In genomic region chr2:168184896-168185513, GRCh38 we compare ENCODE assay signal across 20 cellular contexts.
DNase-seq lines count a peak whose midpoint lies in the region; ATAC-seq and TF ChIP-seq lines count a peak whose summit lies in the region.
"Had no signal": no experiment of that assay in that cellular context is flagged by ENCODE, and none has a peak within 500 bp of the region (broad histone marks: within the 10 kb centered on the region; RNA-seq: fewer than 3 reads in every experiment).

No MANE protein-coding gene starts in this region.

- no peak overlapping the region for H2AFZ ChIP-seq in IMR-90 (replicated peaks; ENCODE audit: low read length, poor library complexity)
- H2AFZ ChIP-seq in neural progenitor cell (replicated peaks): no peak overlapping the region

- no TSS peak for BruUV-seq in IMR-90 (replicated peaks; lab: Mats Ljungman, UMichigan)

- no peak overlapping the region for H3K9ac ChIP-seq in IMR-90 (ENCODE audit: low read depth, low read length)
- H3K9ac ChIP-seq in colonic mucosa (ENCODE audit: low read depth in 2 of 2, low read length in 2 of 2): no peak overlapping the region
- no peak overlapping the region for H3K9ac ChIP-seq in neural progenitor cell

- H3K4me2 ChIP-seq in IMR-90 (ENCODE audit: low read depth, low read length) (peak overlapping the region; percentile 52; the same call in 1 of the 2 replicates), neural progenitor cell (peak overlapping the region; percentile 71)

- no peak overlapping the region for H2BK20ac ChIP-seq in IMR-90 (ENCODE audit: low read depth, low read length)

- H3K18ac ChIP-seq in IMR-90 (ENCODE audit: low read depth, low read length): 0 out of 2 replicates have a peak overlapping the region, but pooled peaks have one; percentile 15

- TF ChIP-seq EP300 in gastroesophageal sphincter (IDR thresholded peaks at IDR 0.05): no peak

- no peaks in the 10 kb centered on the region for H3K9me3 Mint-ChIP-seq in neural progenitor cell
- H3K9me3 Mint-ChIP-seq in T-helper 2 cell treated with Interferon-gamma antibody and Interleukin-4, amounts not matched to agents 5 μg/mL and 100 μg/mL, for 36 hours: no peaks in the 10 kb centered on the region
- H3K9me3 Mint-ChIP-seq: activated B cell treated with CpG ODN at 0.5 μM for 24 hours; activated T-cell treated with anti-CD3 and anti-CD28 coated beads, Interleukin-2, amount 50 U/mL, for 4 hours; T-helper 1 cell treated with Interleukin-12 subunit alpha and Interleukin-12 subunit beta and Interleukin-4 antibody, amounts not matched to agents 30 μg/mL and 1 μg/mL, for 36 hours had no signal

- peaks cover 6% of the 10 kb centered on the region for H3K27me3 Mint-ChIP-seq in neural progenitor cell (ENCODE audit: insufficient read depth, low read depth)
- no peaks in the 10 kb centered on the region for H3K27me3 Mint-ChIP-seq in T-helper 2 cell treated with Interferon-gamma antibody and Interleukin-4, amounts not matched to agents 5 μg/mL and 100 μg/mL, for 36 hours (ENCODE audit: low read depth)
- H3K27me3 Mint-ChIP-seq: activated B cell treated with CpG ODN at 0.5 μM for 24 hours had no signal

- TF ChIP-seq RAD21 in IMR-90 (IDR thresholded peaks at IDR 0.05; ENCODE audit: low read length): no peak

- no peak overlapping the region for H3K14ac ChIP-seq in IMR-90 (replicated peaks; ENCODE audit: low read depth, low read length)

- H3K27me3 ChIP-seq in IMR-90 (ENCODE audit: control insufficient read depth, insufficient read depth, low read length): no peaks in the 10 kb centered on the region
- no peaks in the 10 kb centered on the region for H3K27me3 ChIP-seq in colonic mucosa
- no peaks in the 10 kb centered on the region for H3K27me3 ChIP-seq in neural progenitor cell
- H3K27me3 ChIP-seq in gastroesophageal sphincter: no peaks in the 10 kb centered on the region

- H4K20me1 ChIP-seq in IMR-90 (ENCODE audit: insufficient read depth, low read length): peaks cover 11% of the 10 kb centered on the region; the same call in 1 of the 2 replicates
- peaks cover 13% of the 10 kb centered on the region for H4K20me1 ChIP-seq in neural progenitor cell (ENCODE audit: low read depth)

- no peak overlapping the region for H4K8ac ChIP-seq in IMR-90 (ENCODE audit: low read depth in 2 of 2, low read length in 2 of 2)

- TF ChIP-seq POLR2A in IMR-90 (IDR thresholded peaks at IDR 0.05; ENCODE audit: low read depth, low read length) (no peak), gastroesophageal sphincter (IDR thresholded peaks at IDR 0.05) (no peak)

- H4K5ac ChIP-seq in IMR-90 (ENCODE audit: low read depth, low read length): no peak overlapping the region

- H3K27ac ChIP-seq in IMR-90 (ENCODE audit: insufficient read depth, low read length): no peak overlapping the region
- peak overlapping the region; percentile 52 for H3K27ac ChIP-seq in colonic mucosa
- no peak overlapping the region for H3K27ac ChIP-seq in neural progenitor cell
- H3K27ac ChIP-seq in gastroesophageal sphincter: no peak overlapping the region
- H3K27ac ChIP-seq: coronary artery, psoas muscle, thoracic aorta had no signal

- H3K9me3 ChIP-seq in IMR-90 (ENCODE audit: control insufficient read depth, insufficient read depth, low read length): no peaks in the 10 kb centered on the region
- no peaks in the 10 kb centered on the region for H3K9me3 ChIP-seq in colonic mucosa
- H3K9me3 ChIP-seq in neural progenitor cell (ENCODE audit: low read depth): no peaks in the 10 kb centered on the region
- no peaks in the 10 kb centered on the region for H3K9me3 ChIP-seq in gastroesophageal sphincter
- H3K9me3 ChIP-seq: psoas muscle, thoracic aorta had no signal

- peaks cover 27% of the 10 kb centered on the region for H3K9me1 ChIP-seq in IMR-90 (ENCODE audit: insufficient read depth, low read length)

- H3K36me3 Mint-ChIP-seq in neural progenitor cell: peaks cover 5% of the 10 kb centered on the region
- H3K36me3 Mint-ChIP-seq in T-helper 2 cell treated with Interferon-gamma antibody and Interleukin-4, amounts not matched to agents 5 μg/mL and 100 μg/mL, for 36 hours (ENCODE audit: low read depth): peaks cover 21% of the 10 kb centered on the region

- H2BK5ac ChIP-seq in IMR-90 (ENCODE audit: low read depth, low read length, poor library complexity, severe bottlenecking): peak overlapping the region; percentile 86

- DNase-seq in EL: peak; percentile 35
- no peak for DNase-seq in IMR-90
- DNase-seq in colonic mucosa: no peak
- no peak for DNase-seq in neural progenitor cell (ENCODE audit: low spot score)
- no peak for DNase-seq in T-helper 2 cell treated with Interferon-gamma antibody and Interleukin-4, amounts not matched to agents 5 μg/mL and 100 μg/mL, for 36 hours (ENCODE audit: low spot score)
- DNase-seq in NCI-H1105 treated with DMSO at 0.1 percent for 48 hours (lab: John Stamatoyannopoulos, UW): no peak
- DNase-seq in activated CD4-positive, alpha-beta T cell treated with anti-CD3 and anti-CD28 coated beads for 1 hour: no peak
- DNase-seq: activated B cell treated with CpG ODN at 0.5 μM for 24 hours; activated CD8-positive, alpha-beta T cell treated with anti-CD3 and anti-CD28 coated beads, Interleukin-2, amount 10 ng/mL, durations not matched to agents 7 days and 5 days; activated naive CD4-positive, alpha-beta T cell treated with anti-CD3 and anti-CD28 coated beads, Interleukin-2, amount 50 U/mL, for 16 hours; activated T-cell treated with anti-CD3 and anti-CD28 coated beads, Interleukin-2, amount 50 U/mL, for 4 hours; NCI-H187 treated with DMSO at 0.1 percent for 48 hours; NCI-H446; psoas muscle; SHP77; stimulated activated CD4-positive, alpha-beta T cell treated with anti-CD3 and anti-CD28 coated beads, Interleukin-12 subunit alpha, Interleukin-12 subunit beta, amount 100 ng/mL, for 4 hours had no signal

- peaks cover 44% of the 10 kb centered on the region for H3F3A ChIP-seq in neural progenitor cell (ENCODE audit: low read depth)

- no peak overlapping the region for H3K23ac ChIP-seq in IMR-90 (ENCODE audit: low read depth, low read length)

- CTCF ChIA-PET in IMR-90 (lab: Yijun Ruan, JAX): no interaction called here

- no peak overlapping the region for H4K91ac ChIP-seq in IMR-90 (ENCODE audit: insufficient read depth, low read depth, low read length)

- H3K4me1 ChIP-seq in IMR-90 (ENCODE audit: control insufficient read depth, insufficient read depth, low read length) (peaks cover 11% of the 10 kb centered on the region), colonic mucosa (peaks cover 29% of the 10 kb centered on the region), neural progenitor cell (peaks cover 84% of the 10 kb centered on the region), gastroesophageal sphincter (peaks cover 0 to 59% (median 7%) of the 10 kb centered on the region in 3 donors)
- H3K4me1 ChIP-seq: psoas muscle had no signal

- no peak overlapping the region for H2AK9ac ChIP-seq in IMR-90 (replicated peaks; ENCODE audit: low read depth, low read length, poor library complexity)

- H2AK5ac ChIP-seq in IMR-90 (ENCODE audit: low read depth, low read length): no peak overlapping the region

- 0 out of 3 replicates have a peak overlapping the region, but pooled peaks have one; percentile 27 for H2BK15ac ChIP-seq in IMR-90 (ENCODE audit: low read depth, low read length)

- H3K4me1 Mint-ChIP-seq in neural progenitor cell: peaks cover 19% of the 10 kb centered on the region
- H3K4me1 Mint-ChIP-seq in T-helper 2 cell treated with Interferon-gamma antibody and Interleukin-4, amounts not matched to agents 5 μg/mL and 100 μg/mL, for 36 hours (ENCODE audit: low read depth): peaks cover 76% of the 10 kb centered on the region

- WGBS in IMR-90 (ENCODE audit: extremely low coverage in 2 of 2, insufficient read length in 1 of 2), 2 experiments: no CpG with 5 or more reads among the region's 3 CpGs
- WGBS in gastroesophageal sphincter (ENCODE audit: low coverage in 1 of 2), 2 donors: 80 to 87% methylated on average over 3 of the region's 3 CpGs

- H3K4ac ChIP-seq in IMR-90 (ENCODE audit: low read depth, low read length): no peak overlapping the region

- no peak overlapping the region for H2BK120ac ChIP-seq in IMR-90 (ENCODE audit: low read depth, low read length)

- no peak overlapping the region for H3K4me3 ChIP-seq in IMR-90 (ENCODE audit: insufficient read depth, low read depth, low read length)
- no peak overlapping the region for H3K4me3 ChIP-seq in colonic mucosa
- no peak overlapping the region for H3K4me3 ChIP-seq in neural progenitor cell
- H3K4me3 ChIP-seq in gastroesophageal sphincter: no peak overlapping the region
- H3K4me3 ChIP-seq: coronary artery, psoas muscle, thoracic aorta had no signal

- POLR2A ChIA-PET in IMR-90 (lab: Charles Lee; ENCODE audit: unreplicated experiment): no interaction called here

- H3K79me2 ChIP-seq in neural progenitor cell (ENCODE audit: low read depth): no peaks in the 10 kb centered on the region

- ATAC-seq in IMR-90 (ENCODE audit: low read depth) (peak; percentile 61), gastroesophageal sphincter (no peak)
- ATAC-seq: activated CD8-positive, alpha-beta T cell treated with anti-CD3 and anti-CD28 coated beads, Interleukin-2, amount 10 ng/mL, durations not matched to agents 7 days and 5 days; activated T-cell treated with anti-CD3 and anti-CD28 coated beads, Interleukin-2, amount 50 U/mL, for 4 hours; psoas muscle had no signal

- H3K36me3 ChIP-seq in IMR-90 (ENCODE audit: control insufficient read depth, insufficient read depth, low read length) (peaks cover 2% of the 10 kb centered on the region), colonic mucosa (no peaks in the 10 kb centered on the region), neural progenitor cell (no peaks in the 10 kb centered on the region), gastroesophageal sphincter (no peaks in the 10 kb centered on the region)
- H3K36me3 ChIP-seq: thoracic aorta had no signal

- dilution Hi-C loops in IMR-90 (cut with HindIII; ENCODE audit: low sequenced_read_pairs, unreplicated experiment): no loop called here

- no peak overlapping the region for H3K56ac ChIP-seq in IMR-90 (ENCODE audit: extremely low read depth, insufficient read depth, low read length)

- H3K79me1 ChIP-seq in IMR-90 (ENCODE audit: low read depth in 1 of 2, low read length in 2 of 2): peaks cover 39 to 72% of the 10 kb centered on the region in 2 experiments

- intact Hi-C loops in IMR-90 (cut with micrococcal nuclease): no loop called here
- intact Hi-C loops in colonic mucosa (cut with DNase I): no loop called here

- H3K27ac Mint-ChIP-seq in neural progenitor cell: no peak overlapping the region
- no peak overlapping the region for H3K27ac Mint-ChIP-seq in T-helper 2 cell treated with Interferon-gamma antibody and Interleukin-4, amounts not matched to agents 5 μg/mL and 100 μg/mL, for 36 hours
- H3K27ac Mint-ChIP-seq: activated B cell treated with CpG ODN at 0.5 μM for 24 hours; activated CD8-positive, alpha-beta T cell treated with anti-CD3 and anti-CD28 coated beads, Interleukin-2, amount 10 ng/mL, durations not matched to agents 7 days and 5 days; T-helper 1 cell treated with Interleukin-12 subunit alpha and Interleukin-12 subunit beta and Interleukin-4 antibody, amounts not matched to agents 30 μg/mL and 1 μg/mL, for 36 hours had no signal

- no peak overlapping the region for H3K4me3 Mint-ChIP-seq in neural progenitor cell
- H3K4me3 Mint-ChIP-seq in T-helper 2 cell treated with Interferon-gamma antibody and Interleukin-4, amounts not matched to agents 5 μg/mL and 100 μg/mL, for 36 hours: no peak overlapping the region
- H3K4me3 Mint-ChIP-seq: activated B cell treated with CpG ODN at 0.5 μM for 24 hours; activated CD8-positive, alpha-beta T cell treated with anti-CD3 and anti-CD28 coated beads, Interleukin-2, amount 10 ng/mL, durations not matched to agents 7 days and 5 days; activated T-cell treated with anti-CD3 and anti-CD28 coated beads, Interleukin-2, amount 50 U/mL, for 4 hours; T-helper 1 cell treated with Interleukin-12 subunit alpha and Interleukin-12 subunit beta and Interleukin-4 antibody, amounts not matched to agents 30 μg/mL and 1 μg/mL, for 36 hours had no signal

- in situ Hi-C loops in IMR-90 (cut with MboI; ENCODE audit: low sequenced_read_pairs): no loop called here

- TF ChIP-seq CTCF in IMR-90 (conservative IDR thresholded peaks at IDR 0.05; ENCODE audit: low read depth, low read length) (no peak), colonic mucosa (IDR thresholded peaks at IDR 0.05) (no peak), neural progenitor cell (IDR thresholded peaks at IDR 0.05) (no peak), gastroesophageal sphincter (IDR thresholded peaks at IDR 0.05) (no peak)
